ENCODE assay signal across 22 cellular contexts in genomic region chr16:66752958-66753357, GRCh38. TPM values are rescaled to one million over a fixed set of nuclear protein-coding genes. Genes with fewer than 3 reads are reported as not detected.
DNase-seq lines count a peak whose midpoint lies in the region; ATAC-seq and TF ChIP-seq lines count a peak whose summit lies in the region.
"Had no signal": no experiment of that assay in that cellular context is flagged by ENCODE, and none has a peak within 500 bp of the region (broad histone marks: within the 10 kb centered on the region; RNA-seq: fewer than 3 reads in every experiment).

No MANE protein-coding gene starts in this region.

- peak overlapping the region in 3 of 4 donors; percentile 77 to 86 (median 81) for H3K4me3 Mint-ChIP-seq in CD4-positive, CD25-positive, alpha-beta regulatory T cell
- no peak overlapping the region for H3K4me3 Mint-ChIP-seq in osteocyte (ENCODE audit: unreplicated experiment)

- H3K27me3 Mint-ChIP-seq in CD4-positive, CD25-positive, alpha-beta regulatory T cell: peaks cover 34% of the 10 kb centered on the region
- H3K27me3 Mint-ChIP-seq in osteocyte (ENCODE audit: unreplicated experiment): peaks cover 25% of the 10 kb centered on the region

- TF ChIP-seq POLR2A in erythroblast (IDR thresholded peaks at IDR 0.05; ENCODE audit: low read length): no peak

- POLR2A ChIA-PET in HEK293 (lab: Yijun Ruan, JAX): no interaction called here

- ATAC-seq in CD4-positive, CD25-positive, alpha-beta regulatory T cell (ENCODE audit: low read depth in 2 of 2): no peak

- no peaks in the 10 kb centered on the region for H3K9me3 Mint-ChIP-seq in CD4-positive, CD25-positive, alpha-beta regulatory T cell
- H3K9me3 Mint-ChIP-seq in osteocyte (ENCODE audit: unreplicated experiment): no peaks in the 10 kb centered on the region

- H3K36me3 Mint-ChIP-seq in CD4-positive, CD25-positive, alpha-beta regulatory T cell: peaks cover 12% of the 10 kb centered on the region
- H3K36me3 Mint-ChIP-seq in osteocyte (ENCODE audit: unreplicated experiment): peaks cover 15% of the 10 kb centered on the region

- H3K4me3 ChIP-seq in CD4-positive, CD25-positive, alpha-beta regulatory T cell (ENCODE audit: low read depth, low read length): no peak overlapping the region
- no peak overlapping the region for H3K4me3 ChIP-seq in HEK293 (ENCODE audit: low read depth, low read length)

- H3K4me1 Mint-ChIP-seq in CD4-positive, CD25-positive, alpha-beta regulatory T cell: peaks cover 9 to 36% (median 26%) of the 10 kb centered on the region in 4 donors
- H3K4me1 Mint-ChIP-seq in osteocyte (ENCODE audit: unreplicated experiment): peaks cover 27% of the 10 kb centered on the region

- no peak overlapping the region for H3K27ac Mint-ChIP-seq in CD4-positive, CD25-positive, alpha-beta regulatory T cell
- H3K27ac Mint-ChIP-seq in osteocyte (ENCODE audit: unreplicated experiment): no peak overlapping the region

- no peak overlapping the region for H3K27ac ChIP-seq in CD4-positive, CD25-positive, alpha-beta regulatory T cell (ENCODE audit: insufficient read depth, low read length, poor library complexity, severe bottlenecking)
- no peak overlapping the region for H3K27ac ChIP-seq in HEK293 (ENCODE audit: extremely low read depth, low read depth, low read length)
- H3K27ac ChIP-seq: C4-2B, RWPE1 had no signal

- H3K9me3 ChIP-seq in CD4-positive, CD25-positive, alpha-beta regulatory T cell (ENCODE audit: control insufficient read depth in 2 of 2, low read length in 2 of 2): no peaks in the 10 kb centered on the region
- no peaks in the 10 kb centered on the region for H3K9me3 ChIP-seq in HEK293 (ENCODE audit: control insufficient read depth, insufficient read depth, low read depth, low read length)

- H3K27me3 ChIP-seq in CD4-positive, CD25-positive, alpha-beta regulatory T cell (ENCODE audit: control insufficient read depth, insufficient read depth, low read length): peaks cover 20% of the 10 kb centered on the region

- CTCF ChIA-PET in HEK293 (lab: Yijun Ruan, JAX): interaction anchor here (0.7 to 4.3 kb wide), 8 partner anchors 9 to 189 kb away, joined by 3 to 40 read pairs (median 14); partner anchors contain the start of gene NAE1

- peaks cover 28% of the 10 kb centered on the region for H3K4me1 ChIP-seq in CD4-positive, CD25-positive, alpha-beta regulatory T cell (ENCODE audit: control insufficient read depth, insufficient read depth, low read length, poor library complexity, severe bottlenecking)
- peaks cover 6% of the 10 kb centered on the region for H3K4me1 ChIP-seq in HEK293 (ENCODE audit: control insufficient read depth, insufficient read depth, low read length)

- no peak for TF ChIP-seq CTCF in HEK293 (tag by site-specific recombination; IDR thresholded peaks at IDR 0.05)
- TF ChIP-seq CTCF in osteocyte (IDR thresholded peaks at IDR 0.05): no peak

- H3K36me3 ChIP-seq in CD4-positive, CD25-positive, alpha-beta regulatory T cell (ENCODE audit: control insufficient read depth, insufficient read depth, low read length): peaks cover 14% of the 10 kb centered on the region
- H3K36me3 ChIP-seq in HEK293 (ENCODE audit: control insufficient read depth in 2 of 2, insufficient read depth in 1 of 2, low read length in 2 of 2): peaks cover 14 to 26% of the 10 kb centered on the region in 2 experiments; a peak in 2 of 3 replicates

- DNase-seq in CD4-positive, CD25-positive, alpha-beta regulatory T cell: peak in 1 of 3 donors; percentile 13
- DNase-seq in erythroblast (lab: John Stamatoyannopoulos, UW) (peak; percentile 12 to 21), osteocyte (ENCODE audit: extremely low spot score, unreplicated experiment) (peak; percentile 34), anterior cingulate cortex (lab: John Stamatoyannopoulos, UW) (no peak), SKM-1 treated with dmso at 0.1 percent for 144 hours (lab: John Stamatoyannopoulos, UW; ENCODE audit: unreplicated experiment) (no peak), NCI-H2227 treated with DMSO at 0.1 percent for 48 hours (lab: John Stamatoyannopoulos, UW) (no peak)
- DNase-seq: ACHN, COR-L47, DMS 273 treated with DMSO at 0.1 percent for 48 hours, DND-41, H7, KBM-7, NCI-H1105 treated with DMSO at 0.1 percent for 48 hours, NCI-H1694 treated with DMSO at 0.1 percent for 48 hours, NCI-H226, NCI-H524, NCI-H82, SIG-M5 had no signal

TF ChIP-seq in HEK293, 187 proteins besides CTCF, POLR2A, EP300 and RAD21:
- TF ChIP-seq, protein P1, sequence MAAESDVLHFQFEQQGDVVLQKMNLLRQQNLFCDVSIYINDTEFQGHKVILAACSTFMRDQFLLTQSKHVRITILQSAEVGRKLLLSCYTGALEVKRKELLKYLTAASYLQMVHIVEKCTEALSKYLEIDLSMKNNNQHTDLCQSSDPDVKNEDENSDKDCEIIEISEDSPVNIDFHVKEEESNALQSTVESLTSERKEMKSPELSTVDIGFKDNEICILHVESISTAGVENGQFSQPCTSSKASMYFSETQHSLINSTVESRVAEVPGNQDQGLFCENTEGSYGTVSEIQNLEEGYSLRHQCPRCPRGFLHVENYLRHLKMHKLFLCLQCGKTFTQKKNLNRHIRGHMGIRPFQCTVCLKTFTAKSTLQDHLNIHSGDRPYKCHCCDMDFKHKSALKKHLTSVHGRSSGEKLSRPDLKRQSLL (tag by site-specific recombination; IDR thresholded peaks at IDR 0.05): no peak
- TF ChIP-seq, protein P2, sequence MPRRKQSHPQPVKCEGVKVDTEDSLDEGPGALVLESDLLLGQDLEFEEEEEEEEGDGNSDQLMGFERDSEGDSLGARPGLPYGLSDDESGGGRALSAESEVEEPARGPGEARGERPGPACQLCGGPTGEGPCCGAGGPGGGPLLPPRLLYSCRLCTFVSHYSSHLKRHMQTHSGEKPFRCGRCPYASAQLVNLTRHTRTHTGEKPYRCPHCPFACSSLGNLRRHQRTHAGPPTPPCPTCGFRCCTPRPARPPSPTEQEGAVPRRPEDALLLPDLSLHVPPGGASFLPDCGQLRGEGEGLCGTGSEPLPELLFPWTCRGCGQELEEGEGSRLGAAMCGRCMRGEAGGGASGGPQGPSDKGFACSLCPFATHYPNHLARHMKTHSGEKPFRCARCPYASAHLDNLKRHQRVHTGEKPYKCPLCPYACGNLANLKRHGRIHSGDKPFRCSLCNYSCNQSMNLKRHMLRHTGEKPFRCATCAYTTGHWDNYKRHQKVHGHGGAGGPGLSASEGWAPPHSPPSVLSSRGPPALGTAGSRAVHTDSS (tag by site-specific recombination; IDR thresholded peaks at IDR 0.05): peak; percentile 32; the same call in 1 of the 2 replicates
- TF ChIP-seq ZXDB (tag by site-specific recombination; IDR thresholded peaks at IDR 0.05): no peak

RNA-seq across cellular contexts. Expression of gene DYNC1LI2, which starts 1.5 kb away (rescaled TPM):
- 91.9 TPM for total RNA-seq in CD4-positive, CD25-positive, alpha-beta regulatory T cell
- polyA plus RNA-seq in CD4-positive, CD25-positive, alpha-beta regulatory T cell: 10 to 100 TPM; 22.4 to 30.6 (median 24.4) TPM
- 139 and 151 TPM in 2 replicates for total RNA-seq in osteocyte

RNA-seq across cellular contexts. Expression of gene TERB1, which starts 48.4 kb away (rescaled TPM):
- 0.20 TPM for total RNA-seq in CD4-positive, CD25-positive, alpha-beta regulatory T cell
- not detected for polyA plus RNA-seq in CD4-positive, CD25-positive, alpha-beta regulatory T cell
- total RNA-seq in osteocyte: 0.18 and 0.43 TPM in 2 replicates
- total RNA-seq: G401, H7 had no signal

RNA-seq across cellular contexts. Expression of gene CMTM4, which starts 56.4 kb away (rescaled TPM):
- 0.64 TPM for total RNA-seq in CD4-positive, CD25-positive, alpha-beta regulatory T cell
- under 1 TPM; 0.10 to 0.20 (median 0.15) TPM for polyA plus RNA-seq in CD4-positive, CD25-positive, alpha-beta regulatory T cell
- 22.8 and 24.4 TPM in 2 replicates for total RNA-seq in osteocyte

Comparison
In these comparisons a context has a peak if more than half of its experiments do, and no peak if none do; other contexts are left out.
1. DNase-seq: peak in erythroblast (2 of 2) and osteocyte (single experiment); none in anterior cingulate cortex (0 of 58), SKM-1 treated with dmso at 0.1 percent for 144 hours (single experiment) and NCI-H2227 treated with DMSO at 0.1 percent for 48 hours (single experiment).
2. RNA of gene CMTM4, which starts 56.4 kb away (total RNA-seq): 22.8 to 24.4 TPM in osteocyte; 0.64 TPM in CD4-positive, CD25-positive, alpha-beta regulatory T cell (single experiment); every median in the first group is over 10 times any median in the second.